ENCODE assay signal across 18 cellular contexts in the genomic region with DNA sequence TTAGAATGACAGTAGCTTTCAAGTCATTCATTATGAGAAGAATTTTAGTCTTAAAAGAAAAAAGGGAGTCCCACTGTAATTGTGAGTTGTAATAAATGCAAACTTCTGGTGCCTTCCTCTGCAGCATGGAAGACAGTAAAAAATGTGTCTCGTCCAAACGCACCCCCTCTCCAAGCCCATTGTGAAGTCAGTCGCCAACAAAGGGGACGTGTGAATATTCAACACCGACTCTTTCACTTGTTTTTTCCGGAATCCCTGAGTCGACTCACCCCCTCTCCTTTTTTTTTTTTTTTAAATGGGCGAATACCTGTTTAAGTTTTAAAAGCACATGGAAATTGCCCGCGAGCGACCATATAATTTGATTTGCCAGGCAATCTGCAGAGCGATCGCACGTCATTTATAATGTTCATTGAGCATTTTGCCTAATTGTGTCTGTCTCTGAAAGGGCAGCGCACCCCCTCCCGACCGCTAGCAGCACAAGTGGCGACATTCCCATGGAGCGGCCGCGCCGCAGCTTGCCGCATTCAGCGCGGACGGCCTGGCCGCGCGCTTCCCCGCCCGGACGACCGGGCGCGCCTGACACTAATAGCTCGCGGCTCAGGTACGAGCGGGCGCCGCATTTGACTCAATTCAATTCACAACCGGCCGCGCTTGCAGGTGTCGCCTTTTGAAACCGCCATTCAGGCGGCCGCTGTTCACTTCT. TPM values are rescaled to one million over a fixed set of nuclear protein-coding genes. Genes with fewer than 3 reads are reported as not detected.
DNase-seq lines count a peak whose midpoint lies in the region; ATAC-seq, FAIRE-seq and TF ChIP-seq lines count a peak whose summit lies in the region.
"Had no signal": no experiment of that assay in that cellular context is flagged by ENCODE, and none has a peak within 500 bp of the region (broad histone marks: within the 10 kb centered on the region; RNA-seq: fewer than 3 reads in every experiment).

No MANE protein-coding gene starts in this region.

- H2AK5ac ChIP-seq in mesendoderm (ENCODE audit: low read length), result no peak overlapping the region

- no peak overlapping the region for H4K8ac ChIP-seq in mesendoderm (ENCODE audit: low read depth, low read length)

- H3K79me1 ChIP-seq in mesendoderm (ENCODE audit: low read length), result no peaks in the 10 kb centered on the region

- H3K27me3 Mint-ChIP-seq in WTC11 (ENCODE audit: low read depth), result peaks cover 97% of the 10 kb centered on the region

- H3K79me2 ChIP-seq in mesendoderm (ENCODE audit: control insufficient read depth, insufficient read depth, low read length) (no peaks in the 10 kb centered on the region), PC-9 (ENCODE audit: low read depth) (no peaks in the 10 kb centered on the region)

- no peak for TF ChIP-seq POLR2A in GM12892 (IDR thresholded peaks at IDR 0.05; ENCODE audit: low read depth, low read length)

- no peak overlapping the region for H2BK5ac ChIP-seq in mesendoderm (ENCODE audit: low read length)

- TF ChIP-seq CTCF in WTC11 (IDR thresholded peaks at IDR 0.05) (no peak), PC-9 (conservative IDR thresholded peaks at IDR 0.05) (no peak)

- H3K4me1 ChIP-seq in mesendoderm (ENCODE audit: control insufficient read depth, low read depth, low read length) (no peaks in the 10 kb centered on the region), PC-9 (replicated peaks; ENCODE audit: insufficient read depth) (no peaks in the 10 kb centered on the region)
- H3K4me1 ChIP-seq: BE2C had no signal

- no peaks in the 10 kb centered on the region for H3K9me3 Mint-ChIP-seq in WTC11
- H3K9me3 Mint-ChIP-seq: activated CD4-positive, alpha-beta memory T cell treated with anti-CD3 and anti-CD28 coated beads for 36 hours; T-helper 1 cell treated with Interleukin-12 subunit alpha and Interleukin-12 subunit beta and Interleukin-4 antibody, amounts not matched to agents 30 μg/mL and 1 μg/mL, for 36 hours had no signal

- no peak overlapping the region for H3K27ac ChIP-seq in mesendoderm (ENCODE audit: low read depth, low read length)
- H3K27ac ChIP-seq in PC-9, result no peak overlapping the region
- H3K27ac ChIP-seq: GM23248, neutrophil had no signal

- no peak overlapping the region for H2BK15ac ChIP-seq in mesendoderm (replicated peaks; ENCODE audit: low read depth)

- H3K23ac ChIP-seq in mesendoderm (ENCODE audit: low read length), result no peak overlapping the region

- H3K4me3 Mint-ChIP-seq in WTC11, result peak overlapping the region; percentile 70
- H3K4me3 Mint-ChIP-seq: activated CD4-positive, alpha-beta memory T cell treated with anti-CD3 and anti-CD28 coated beads for 36 hours; T-helper 1 cell treated with Interleukin-12 subunit alpha and Interleukin-12 subunit beta and Interleukin-4 antibody, amounts not matched to agents 30 μg/mL and 1 μg/mL, for 36 hours had no signal

- H3K4me2 ChIP-seq in mesendoderm (ENCODE audit: low read length) (no peak overlapping the region), PC-9 (no peak overlapping the region)

- H3K4ac ChIP-seq in mesendoderm (ENCODE audit: low read depth, low read length), result no peak overlapping the region

- H3K4me3 ChIP-seq in mesendoderm (ENCODE audit: low read length) (no peak overlapping the region), PC-9 (no peak overlapping the region)
- H3K4me3 ChIP-seq: GM23248 had no signal

- CTCF ChIA-PET in WTC11 (lab: Charles Lee), result interaction anchor here (0.7 to 2.1 kb wide), 9 partner anchors 9 to 171 kb away, joined by 3 to 9 read pairs (median 4); a partner anchor contains a TSS
- CTCF ChIA-PET in PC-9 (lab: Charles Lee), result no interaction called here

- no peaks in the 10 kb centered on the region for H3F3A ChIP-seq in PC-9 (ENCODE audit: insufficient read depth, low read depth)

- BruUV-seq in PC-9 (replicated peaks; lab: Mats Ljungman, UMichigan), result no TSS peak

- no peaks in the 10 kb centered on the region for H3K36me3 Mint-ChIP-seq in WTC11
- H3K36me3 Mint-ChIP-seq: activated CD4-positive, alpha-beta memory T cell treated with anti-CD3 and anti-CD28 coated beads for 36 hours had no signal

- H3K9ac ChIP-seq in mesendoderm (ENCODE audit: low read length), result no peak overlapping the region
- H3K9ac ChIP-seq: GM23248 had no signal

- intact Hi-C loops in left ventricle myocardium superior (cut with micrococcal nuclease), result no loop called here
- intact Hi-C loops in Right ventricle myocardium superior (cut with DNase I), result no loop called here
- intact Hi-C loops in PC-9 (cut with micrococcal nuclease; ENCODE audit: unreplicated experiment), result no loop called here

- no peak overlapping the region for H3K18ac ChIP-seq in mesendoderm (ENCODE audit: low read length)

- peak; percentile 41 for ATAC-seq in left ventricle myocardium superior
- ATAC-seq in Right ventricle myocardium superior (ENCODE audit: poor library complexity), result no peak
- ATAC-seq in WTC11, result peak; percentile 57
- no peak for ATAC-seq in HG03439 (IDR thresholded peaks at IDR 0.05; ENCODE audit: unreplicated experiment)

- POLR2A ChIA-PET in WTC11 (lab: Charles Lee), result no interaction called here
- POLR2A ChIA-PET in PC-9 (lab: Charles Lee; ENCODE audit: unreplicated experiment), result no interaction called here

- H3K4me1 Mint-ChIP-seq in WTC11, result peaks cover 16% of the 10 kb centered on the region

- no peak overlapping the region for H2BK120ac ChIP-seq in mesendoderm (ENCODE audit: low read depth, low read length)

- no peaks in the 10 kb centered on the region for H3K9me2 ChIP-seq in PC-9 (ENCODE audit: insufficient read depth)

- H3K56ac ChIP-seq in mesendoderm (ENCODE audit: low read length), result no peak overlapping the region

- no peaks in the 10 kb centered on the region for H3K9me3 ChIP-seq in PC-9 (ENCODE audit: insufficient read depth, low read depth)
- H3K9me3 ChIP-seq: BE2C, neutrophil had no signal

- H3K27ac Mint-ChIP-seq in WTC11, result no peak overlapping the region
- H3K27ac Mint-ChIP-seq: activated CD4-positive, alpha-beta memory T cell treated with anti-CD3 and anti-CD28 coated beads for 36 hours; T-helper 1 cell treated with Interleukin-12 subunit alpha and Interleukin-12 subunit beta and Interleukin-4 antibody, amounts not matched to agents 30 μg/mL and 1 μg/mL, for 36 hours had no signal

- DNase-seq in left ventricle myocardium superior, result no peak
- no peak for DNase-seq in Right ventricle myocardium superior
- DNase-seq in WTC11 (ENCODE audit: low spot score), result peak; percentile 70
- peak; percentile 58 for DNase-seq in mesendoderm
- no peak for DNase-seq in GM12892 (ENCODE audit: insufficient read length)
- DNase-seq in PC-9, result no peak
- DNase-seq in stimulated activated CD8-positive, alpha-beta memory T cell treated with anti-CD3 and anti-CD28 coated beads, Interleukin-4, amount 100 ng/mL, for 48 hours, result no peak
- DNase-seq: activated CD4-positive, alpha-beta memory T cell treated with anti-CD3 and anti-CD28 coated beads for 36 hours; BE2C; GM23248; NCI-H1930; stimulated activated CD4-positive, alpha-beta T cell treated with anti-CD3 and anti-CD28 coated beads, Interleukin-2, amount 100 ng/mL, for 48 hours; stimulated activated naive CD8-positive, alpha-beta T cell treated with anti-CD3 and anti-CD28 coated beads, Interleukin-15, Interleukin-2, amounts not matched to agents 100 U/mL and 50 U/mL, for 24 hours had no signal

- no peak overlapping the region for H2AFZ ChIP-seq in PC-9
- H2AFZ ChIP-seq: GM23248 had no signal

- no peak for FAIRE-seq in GM12892 (lab: Jason Lieb, UNC)

- no peaks in the 10 kb centered on the region for H4K20me1 ChIP-seq in PC-9 (ENCODE audit: insufficient read depth)

- H4K5ac ChIP-seq in mesendoderm (ENCODE audit: low read length), result no peak overlapping the region

- no CpG with 5 or more reads among the region's 48 CpGs for WGBS in mesendoderm (ENCODE audit: extremely low coverage, insufficient coverage, low lambda C conversion rate)

- H3K27me3 ChIP-seq in mesendoderm (ENCODE audit: insufficient read depth, low read length, poor library complexity), result peaks cover 69% of the 10 kb centered on the region
- no peaks in the 10 kb centered on the region for H3K27me3 ChIP-seq in PC-9 (ENCODE audit: insufficient read depth, low read depth)

- H3K36me3 ChIP-seq in mesendoderm (ENCODE audit: control insufficient read depth, insufficient read depth, low read length) (no peaks in the 10 kb centered on the region), PC-9 (ENCODE audit: low read depth) (no peaks in the 10 kb centered on the region)
- H3K36me3 ChIP-seq: BE2C, neutrophil had no signal

TF ChIP-seq in WTC11, 78 proteins besides CTCF, POLR2A, EP300 and RAD21:
- TF ChIP-seq ESRRA (CRISPR knock-in tag; IDR thresholded peaks at IDR 0.05; ENCODE audit: borderline replicate concordance), result no peak

RNA-seq across cellular contexts. Expression of a gene that starts 19.1 kb away (rescaled TPM):
- total RNA-seq in left ventricle myocardium superior (not detected), Right ventricle myocardium superior (not detected), WTC11 (2021) (0.11 TPM in 1 of 3 replicates, not detected in the others), PC-9 (2021) (not detected in 2 replicates)
- 0.08 TPM for polyA plus RNA-seq in mesendoderm (2013, experiment 1 of 2)
- not detected for polyA plus RNA-seq in mesendoderm (2013, experiment 2 of 2)
- polyA plus RNA-seq in GM12892 (2012; ENCODE audit: missing spikeins), result not detected
- total RNA-seq: activated CD4-positive, alpha-beta memory T cell treated with anti-CD3 and anti-CD28 coated beads for 36 hours; fibroblast of lung; GM23248; kidney epithelial cell had no signal
- polyA plus RNA-seq: fibroblast of lung, GM23248 had no signal

Comparison
In these comparisons a context has a peak if more than half of its experiments do, and no peak if none do; other contexts are left out.
1. ATAC-seq: peak in left ventricle myocardium superior (single experiment) and WTC11 (single experiment); none in Right ventricle myocardium superior (single experiment) and HG03439 (single experiment).
2. DNase-seq: peak in WTC11 (single experiment) and mesendoderm (single experiment); none in left ventricle myocardium superior (single experiment), Right ventricle myocardium superior (single experiment), GM12892 (single experiment), PC-9 (0 of 2) and stimulated activated CD8-positive, alpha-beta memory T cell treated with anti-CD3 and anti-CD28 coated beads, Interleukin-4, amount 100 ng/mL, for 48 hours (single experiment).